Comparison of ENCODE assay signal across 26 cellular contexts in genomic region chr20:56257604-56258003, GRCh38. TPM values are rescaled to one million over a fixed set of nuclear protein-coding genes. Genes with fewer than 3 reads are reported as not detected.
"Had no signal": no experiment of that assay in that cellular context is flagged by ENCODE, and none has a peak within 500 bp of the region (broad histone marks: within the 10 kb centered on the region; RNA-seq: fewer than 3 reads in every experiment).

No MANE protein-coding gene starts in this region.

- H3K27ac ChIP-seq: dorsolateral prefrontal cortex, esophagus squamous epithelium, hepatocyte, neutrophil, psoas muscle, right lobe of liver, skin epidermis, stomach, thoracic aorta, transverse colon had no signal

- H3K4me3 ChIP-seq: dorsolateral prefrontal cortex, esophagus squamous epithelium, hepatocyte, psoas muscle, right lobe of liver, skin epidermis, stomach, thoracic aorta, transverse colon had no signal

- ATAC-seq: left lobe of liver; naive thymus-derived CD8-positive, alpha-beta T cell; psoas muscle; right lobe of liver had no signal

- DNase-seq: cortex of kidney; dorsolateral prefrontal cortex; effector CD8-positive, alpha-beta T cell; esophagus squamous epithelium; foreskin melanocyte; head of caudate nucleus; naive thymus-derived CD8-positive, alpha-beta T cell; psoas muscle; retina; right lobe of liver; stimulated activated CD4-positive, alpha-beta T cell treated with anti-CD3 and anti-CD28 coated beads, Interleukin-2, amount 100 ng/mL, for 24 hours; stimulated activated CD4-positive, alpha-beta T cell treated with anti-CD3 and anti-CD28 coated beads, Interleukin-4, amount 100 ng/mL, for 4 hours; stimulated activated naive CD4-positive, alpha-beta T cell; stomach; substantia nigra; transverse colon had no signal

- H2AFZ ChIP-seq: hepatocyte had no signal

- H3K36me3 ChIP-seq: esophagus squamous epithelium, neutrophil, right lobe of liver, stomach, thoracic aorta, transverse colon had no signal

- H3K79me2 ChIP-seq: hepatocyte had no signal

- H3K27me3 ChIP-seq: hepatocyte, right lobe of liver, transverse colon had no signal

- H3K9me3 ChIP-seq: esophagus squamous epithelium, neutrophil, psoas muscle, right lobe of liver, stomach, thoracic aorta, transverse colon had no signal

- H3K4me1 ChIP-seq: esophagus squamous epithelium, psoas muscle, right lobe of liver, stomach, transverse colon had no signal

- H3K4me2 ChIP-seq: hepatocyte had no signal

RNA-seq across cellular contexts. Expression of gene MC3R, which starts 9.1 kb away (rescaled TPM):
- total RNA-seq: esophagus squamous epithelium; hepatocyte; kidney epithelial cell; left lobe of liver; lower leg skin; naive thymus-derived CD8-positive, alpha-beta T cell; osteoblast; psoas muscle; right lobe of liver; stomach; thoracic aorta; transverse colon; urinary bladder had no signal
- polyA plus RNA-seq: naive thymus-derived CD8-positive, alpha-beta T cell; neural cell; psoas muscle; stomach; urinary bladder had no signal
